In the genomic region with DNA sequence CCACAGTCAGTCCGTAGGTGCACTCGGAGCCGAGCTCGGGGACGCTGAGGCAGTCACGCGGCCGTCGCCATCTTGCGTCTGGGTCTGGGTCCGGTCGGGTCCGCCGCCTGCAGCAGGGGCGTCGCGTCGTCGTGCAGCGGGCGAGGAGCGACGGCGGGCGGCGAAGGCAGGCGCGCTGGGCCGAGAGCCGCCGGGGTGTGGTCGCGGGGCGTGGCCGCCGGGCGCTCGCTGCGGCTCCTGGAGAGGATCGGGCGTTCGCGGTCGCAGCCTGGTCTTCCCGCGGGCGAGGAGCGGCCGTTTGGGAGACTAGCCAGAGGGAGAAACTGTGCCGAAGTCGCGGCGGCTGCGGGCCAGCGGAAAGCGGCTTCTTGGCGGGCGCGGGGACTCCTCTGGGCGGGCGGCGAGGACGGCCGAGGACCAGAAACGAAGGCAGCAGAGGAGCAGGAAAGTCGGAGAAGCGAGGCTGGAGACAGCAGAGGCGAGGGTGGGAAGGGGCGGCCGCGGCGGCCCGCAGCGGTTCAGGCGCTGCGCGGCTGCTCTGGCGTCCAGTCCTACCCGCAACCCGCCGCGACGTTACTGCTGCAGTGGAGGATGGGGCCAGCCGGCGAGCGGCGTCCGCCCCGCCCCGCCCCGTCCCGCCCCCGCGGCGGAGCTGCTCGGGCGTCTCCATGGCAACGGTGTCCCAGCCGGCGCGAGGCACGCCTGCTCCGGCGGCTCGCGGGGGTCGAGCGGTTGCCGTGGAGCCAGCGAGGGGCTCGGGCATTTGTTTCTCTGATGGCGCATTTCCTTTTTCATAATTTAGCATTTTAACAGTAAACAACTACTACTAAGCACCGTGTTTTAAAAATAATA, we compare ENCODE assay signal across 1 cellular context.
TF ChIP-seq lines count a peak whose summit lies in the region.

A gene with protein sequence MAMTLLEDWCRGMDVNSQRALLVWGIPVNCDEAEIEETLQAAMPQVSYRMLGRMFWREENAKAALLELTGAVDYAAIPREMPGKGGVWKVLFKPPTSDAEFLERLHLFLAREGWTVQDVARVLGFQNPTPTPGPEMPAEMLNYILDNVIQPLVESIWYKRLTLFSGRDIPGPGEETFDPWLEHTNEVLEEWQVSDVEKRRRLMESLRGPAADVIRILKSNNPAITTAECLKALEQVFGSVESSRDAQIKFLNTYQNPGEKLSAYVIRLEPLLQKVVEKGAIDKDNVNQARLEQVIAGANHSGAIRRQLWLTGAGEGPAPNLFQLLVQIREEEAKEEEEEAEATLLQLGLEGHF (minus strand): TSS at position 581 of the 852 bp plus-strand sequence. CDS start 745 bp downstream, outside the sequence.

TF ChIP-seq in HepG2, 621 proteins besides CTCF, POLR2A, EP300 and RAD21 (continued from another document):
- peak; percentile 89; the same call in 1 of the 2 replicates for TF ChIP-seq HES4 (CRISPR knock-in tag; IDR thresholded peaks at IDR 0.05; ENCODE audit: borderline replicate concordance)
- TF ChIP-seq, protein P1, sequence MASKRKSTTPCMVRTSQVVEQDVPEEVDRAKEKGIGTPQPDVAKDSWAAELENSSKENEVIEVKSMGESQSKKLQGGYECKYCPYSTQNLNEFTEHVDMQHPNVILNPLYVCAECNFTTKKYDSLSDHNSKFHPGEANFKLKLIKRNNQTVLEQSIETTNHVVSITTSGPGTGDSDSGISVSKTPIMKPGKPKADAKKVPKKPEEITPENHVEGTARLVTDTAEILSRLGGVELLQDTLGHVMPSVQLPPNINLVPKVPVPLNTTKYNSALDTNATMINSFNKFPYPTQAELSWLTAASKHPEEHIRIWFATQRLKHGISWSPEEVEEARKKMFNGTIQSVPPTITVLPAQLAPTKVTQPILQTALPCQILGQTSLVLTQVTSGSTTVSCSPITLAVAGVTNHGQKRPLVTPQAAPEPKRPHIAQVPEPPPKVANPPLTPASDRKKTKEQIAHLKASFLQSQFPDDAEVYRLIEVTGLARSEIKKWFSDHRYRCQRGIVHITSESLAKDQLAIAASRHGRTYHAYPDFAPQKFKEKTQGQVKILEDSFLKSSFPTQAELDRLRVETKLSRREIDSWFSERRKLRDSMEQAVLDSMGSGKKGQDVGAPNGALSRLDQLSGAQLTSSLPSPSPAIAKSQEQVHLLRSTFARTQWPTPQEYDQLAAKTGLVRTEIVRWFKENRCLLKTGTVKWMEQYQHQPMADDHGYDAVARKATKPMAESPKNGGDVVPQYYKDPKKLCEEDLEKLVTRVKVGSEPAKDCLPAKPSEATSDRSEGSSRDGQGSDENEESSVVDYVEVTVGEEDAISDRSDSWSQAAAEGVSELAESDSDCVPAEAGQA (IDR thresholded peaks at IDR 0.05; ENCODE audit: low read depth) = 0 out of 2 replicates have a peak, but pooled peaks have one; percentile 56
- TF ChIP-seq, protein P1 (CRISPR knock-in tag; IDR thresholded peaks at IDR 0.05; ENCODE audit: borderline replicate concordance) = no peak
- TF ChIP-seq, protein P2, sequence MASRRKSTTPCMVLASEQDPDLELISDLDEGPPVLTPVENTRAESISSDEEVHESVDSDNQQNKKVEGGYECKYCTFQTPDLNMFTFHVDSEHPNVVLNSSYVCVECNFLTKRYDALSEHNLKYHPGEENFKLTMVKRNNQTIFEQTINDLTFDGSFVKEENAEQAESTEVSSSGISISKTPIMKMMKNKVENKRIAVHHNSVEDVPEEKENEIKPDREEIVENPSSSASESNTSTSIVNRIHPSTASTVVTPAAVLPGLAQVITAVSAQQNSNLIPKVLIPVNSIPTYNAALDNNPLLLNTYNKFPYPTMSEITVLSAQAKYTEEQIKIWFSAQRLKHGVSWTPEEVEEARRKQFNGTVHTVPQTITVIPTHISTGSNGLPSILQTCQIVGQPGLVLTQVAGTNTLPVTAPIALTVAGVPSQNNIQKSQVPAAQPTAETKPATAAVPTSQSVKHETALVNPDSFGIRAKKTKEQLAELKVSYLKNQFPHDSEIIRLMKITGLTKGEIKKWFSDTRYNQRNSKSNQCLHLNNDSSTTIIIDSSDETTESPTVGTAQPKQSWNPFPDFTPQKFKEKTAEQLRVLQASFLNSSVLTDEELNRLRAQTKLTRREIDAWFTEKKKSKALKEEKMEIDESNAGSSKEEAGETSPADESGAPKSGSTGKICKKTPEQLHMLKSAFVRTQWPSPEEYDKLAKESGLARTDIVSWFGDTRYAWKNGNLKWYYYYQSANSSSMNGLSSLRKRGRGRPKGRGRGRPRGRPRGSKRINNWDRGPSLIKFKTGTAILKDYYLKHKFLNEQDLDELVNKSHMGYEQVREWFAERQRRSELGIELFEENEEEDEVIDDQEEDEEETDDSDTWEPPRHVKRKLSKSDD (CRISPR knock-in tag; IDR thresholded peaks at IDR 0.05; ENCODE audit: low read depth) = no peak
- TF ChIP-seq, protein P3, sequence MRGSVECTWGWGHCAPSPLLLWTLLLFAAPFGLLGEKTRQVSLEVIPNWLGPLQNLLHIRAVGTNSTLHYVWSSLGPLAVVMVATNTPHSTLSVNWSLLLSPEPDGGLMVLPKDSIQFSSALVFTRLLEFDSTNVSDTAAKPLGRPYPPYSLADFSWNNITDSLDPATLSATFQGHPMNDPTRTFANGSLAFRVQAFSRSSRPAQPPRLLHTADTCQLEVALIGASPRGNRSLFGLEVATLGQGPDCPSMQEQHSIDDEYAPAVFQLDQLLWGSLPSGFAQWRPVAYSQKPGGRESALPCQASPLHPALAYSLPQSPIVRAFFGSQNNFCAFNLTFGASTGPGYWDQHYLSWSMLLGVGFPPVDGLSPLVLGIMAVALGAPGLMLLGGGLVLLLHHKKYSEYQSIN (CRISPR knock-in tag; IDR thresholded peaks at IDR 0.05; ENCODE audit: borderline replicate concordance) = no peak
- TF ChIP-seq, protein P4, sequence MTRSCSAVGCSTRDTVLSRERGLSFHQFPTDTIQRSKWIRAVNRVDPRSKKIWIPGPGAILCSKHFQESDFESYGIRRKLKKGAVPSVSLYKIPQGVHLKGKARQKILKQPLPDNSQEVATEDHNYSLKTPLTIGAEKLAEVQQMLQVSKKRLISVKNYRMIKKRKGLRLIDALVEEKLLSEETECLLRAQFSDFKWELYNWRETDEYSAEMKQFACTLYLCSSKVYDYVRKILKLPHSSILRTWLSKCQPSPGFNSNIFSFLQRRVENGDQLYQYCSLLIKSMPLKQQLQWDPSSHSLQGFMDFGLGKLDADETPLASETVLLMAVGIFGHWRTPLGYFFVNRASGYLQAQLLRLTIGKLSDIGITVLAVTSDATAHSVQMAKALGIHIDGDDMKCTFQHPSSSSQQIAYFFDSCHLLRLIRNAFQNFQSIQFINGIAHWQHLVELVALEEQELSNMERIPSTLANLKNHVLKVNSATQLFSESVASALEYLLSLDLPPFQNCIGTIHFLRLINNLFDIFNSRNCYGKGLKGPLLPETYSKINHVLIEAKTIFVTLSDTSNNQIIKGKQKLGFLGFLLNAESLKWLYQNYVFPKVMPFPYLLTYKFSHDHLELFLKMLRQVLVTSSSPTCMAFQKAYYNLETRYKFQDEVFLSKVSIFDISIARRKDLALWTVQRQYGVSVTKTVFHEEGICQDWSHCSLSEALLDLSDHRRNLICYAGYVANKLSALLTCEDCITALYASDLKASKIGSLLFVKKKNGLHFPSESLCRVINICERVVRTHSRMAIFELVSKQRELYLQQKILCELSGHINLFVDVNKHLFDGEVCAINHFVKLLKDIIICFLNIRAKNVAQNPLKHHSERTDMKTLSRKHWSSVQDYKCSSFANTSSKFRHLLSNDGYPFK (CRISPR knock-in tag; IDR thresholded peaks at IDR 0.05; ENCODE audit: borderline replicate concordance) = no peak
- no peak for TF ChIP-seq MAF1 (CRISPR knock-in tag; IDR thresholded peaks at IDR 0.05; ENCODE audit: borderline replicate concordance)
- TF ChIP-seq, protein P5, sequence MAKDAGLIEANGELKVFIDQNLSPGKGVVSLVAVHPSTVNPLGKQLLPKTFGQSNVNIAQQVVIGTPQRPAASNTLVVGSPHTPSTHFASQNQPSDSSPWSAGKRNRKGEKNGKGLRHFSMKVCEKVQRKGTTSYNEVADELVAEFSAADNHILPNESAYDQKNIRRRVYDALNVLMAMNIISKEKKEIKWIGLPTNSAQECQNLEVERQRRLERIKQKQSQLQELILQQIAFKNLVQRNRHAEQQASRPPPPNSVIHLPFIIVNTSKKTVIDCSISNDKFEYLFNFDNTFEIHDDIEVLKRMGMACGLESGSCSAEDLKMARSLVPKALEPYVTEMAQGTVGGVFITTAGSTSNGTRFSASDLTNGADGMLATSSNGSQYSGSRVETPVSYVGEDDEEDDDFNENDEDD (CRISPR knock-in tag; IDR thresholded peaks at IDR 0.05; ENCODE audit: borderline replicate concordance) = peak; percentile 83; the same call in 1 of the 2 replicates
- no peak for TF ChIP-seq ZNF10 (CRISPR knock-in tag; IDR thresholded peaks at IDR 0.05; ENCODE audit: borderline replicate concordance, low read depth)
- TF ChIP-seq, protein P6, sequence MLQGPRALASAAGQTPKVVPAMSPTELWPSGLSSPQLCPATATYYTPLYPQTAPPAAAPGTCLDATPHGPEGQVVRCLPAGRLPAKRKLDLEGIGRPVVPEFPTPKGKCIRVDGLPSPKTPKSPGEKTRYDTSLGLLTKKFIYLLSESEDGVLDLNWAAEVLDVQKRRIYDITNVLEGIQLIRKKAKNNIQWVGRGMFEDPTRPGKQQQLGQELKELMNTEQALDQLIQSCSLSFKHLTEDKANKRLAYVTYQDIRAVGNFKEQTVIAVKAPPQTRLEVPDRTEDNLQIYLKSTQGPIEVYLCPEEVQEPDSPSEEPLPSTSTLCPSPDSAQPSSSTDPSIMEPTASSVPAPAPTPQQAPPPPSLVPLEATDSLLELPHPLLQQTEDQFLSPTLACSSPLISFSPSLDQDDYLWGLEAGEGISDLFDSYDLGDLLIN (CRISPR knock-in tag; IDR thresholded peaks at IDR 0.05; ENCODE audit: borderline replicate concordance) = no peak
- TF ChIP-seq NCOA2 (CRISPR knock-in tag; IDR thresholded peaks at IDR 0.05) = no peak
- TF ChIP-seq, protein P7, sequence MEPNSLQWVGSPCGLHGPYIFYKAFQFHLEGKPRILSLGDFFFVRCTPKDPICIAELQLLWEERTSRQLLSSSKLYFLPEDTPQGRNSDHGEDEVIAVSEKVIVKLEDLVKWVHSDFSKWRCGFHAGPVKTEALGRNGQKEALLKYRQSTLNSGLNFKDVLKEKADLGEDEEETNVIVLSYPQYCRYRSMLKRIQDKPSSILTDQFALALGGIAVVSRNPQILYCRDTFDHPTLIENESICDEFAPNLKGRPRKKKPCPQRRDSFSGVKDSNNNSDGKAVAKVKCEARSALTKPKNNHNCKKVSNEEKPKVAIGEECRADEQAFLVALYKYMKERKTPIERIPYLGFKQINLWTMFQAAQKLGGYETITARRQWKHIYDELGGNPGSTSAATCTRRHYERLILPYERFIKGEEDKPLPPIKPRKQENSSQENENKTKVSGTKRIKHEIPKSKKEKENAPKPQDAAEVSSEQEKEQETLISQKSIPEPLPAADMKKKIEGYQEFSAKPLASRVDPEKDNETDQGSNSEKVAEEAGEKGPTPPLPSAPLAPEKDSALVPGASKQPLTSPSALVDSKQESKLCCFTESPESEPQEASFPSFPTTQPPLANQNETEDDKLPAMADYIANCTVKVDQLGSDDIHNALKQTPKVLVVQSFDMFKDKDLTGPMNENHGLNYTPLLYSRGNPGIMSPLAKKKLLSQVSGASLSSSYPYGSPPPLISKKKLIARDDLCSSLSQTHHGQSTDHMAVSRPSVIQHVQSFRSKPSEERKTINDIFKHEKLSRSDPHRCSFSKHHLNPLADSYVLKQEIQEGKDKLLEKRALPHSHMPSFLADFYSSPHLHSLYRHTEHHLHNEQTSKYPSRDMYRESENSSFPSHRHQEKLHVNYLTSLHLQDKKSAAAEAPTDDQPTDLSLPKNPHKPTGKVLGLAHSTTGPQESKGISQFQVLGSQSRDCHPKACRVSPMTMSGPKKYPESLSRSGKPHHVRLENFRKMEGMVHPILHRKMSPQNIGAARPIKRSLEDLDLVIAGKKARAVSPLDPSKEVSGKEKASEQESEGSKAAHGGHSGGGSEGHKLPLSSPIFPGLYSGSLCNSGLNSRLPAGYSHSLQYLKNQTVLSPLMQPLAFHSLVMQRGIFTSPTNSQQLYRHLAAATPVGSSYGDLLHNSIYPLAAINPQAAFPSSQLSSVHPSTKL (CRISPR knock-in tag; IDR thresholded peaks at IDR 0.05) = no peak; the same call in 1 of the 2 replicates
- TF ChIP-seq ZBTB21 (CRISPR knock-in tag; IDR thresholded peaks at IDR 0.05) = no peak
- TF ChIP-seq HNRNPK (IDR thresholded peaks at IDR 0.05; ENCODE audit: low read depth, low read length, poor library complexity, severe bottlenecking) = no peak
- no peak for TF ChIP-seq PRPF4 (IDR thresholded peaks at IDR 0.05; ENCODE audit: low read depth, low read length, poor library complexity, severe bottlenecking)
